Comparison of ENCODE assay signal across 8 cellular contexts in the genomic region with DNA sequence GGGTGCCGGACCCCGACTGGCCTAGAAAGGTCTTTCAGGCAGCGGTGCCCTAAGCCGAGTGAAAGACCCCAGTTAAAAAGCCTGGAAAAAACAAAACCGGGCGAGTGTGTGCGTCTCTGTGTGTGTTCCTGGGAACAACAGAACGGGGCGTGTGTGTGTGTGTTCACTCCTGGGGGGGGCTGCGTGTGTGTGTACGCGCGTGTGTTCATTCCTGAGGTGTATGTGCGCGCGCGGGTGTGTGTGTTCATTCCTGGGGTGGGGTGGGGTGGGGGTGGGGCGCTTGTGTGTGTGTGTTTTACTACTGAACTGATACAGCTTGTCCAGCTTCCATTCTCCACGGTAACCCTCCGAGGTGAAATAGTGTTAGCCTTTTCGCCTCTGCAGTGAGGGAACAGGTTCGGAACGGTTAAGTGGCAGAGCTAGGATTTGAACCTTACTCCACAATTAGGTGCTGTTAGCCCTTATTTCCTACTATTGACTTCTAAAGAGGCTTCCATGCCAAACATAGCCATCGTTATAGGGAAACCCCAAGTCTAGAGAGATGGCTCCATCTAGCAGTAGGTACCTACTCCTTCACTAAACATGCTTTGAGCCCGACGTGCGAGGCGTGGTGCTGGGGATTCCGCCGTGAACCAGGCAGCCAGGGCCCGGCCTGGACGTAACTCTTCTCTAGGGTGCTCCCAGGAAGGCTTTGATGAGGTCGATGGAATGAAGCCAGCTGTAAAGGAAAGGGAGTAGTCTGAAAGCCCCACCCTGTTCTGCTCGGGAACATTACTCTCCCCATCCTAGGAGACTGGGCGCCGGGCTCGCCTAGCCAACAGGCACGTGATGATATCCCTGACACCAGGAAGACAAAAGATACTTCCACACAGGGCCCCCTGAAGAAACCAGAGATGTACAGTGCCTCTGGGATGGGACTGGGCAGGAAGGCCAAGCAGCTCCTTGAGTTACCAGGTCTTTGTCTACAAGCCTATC. TPM values are rescaled to one million over a fixed set of nuclear protein-coding genes. Genes with fewer than 3 reads are reported as not detected.
DNase-seq lines count a peak whose midpoint lies in the region; ATAC-seq and TF ChIP-seq lines count a peak whose summit lies in the region.

No MANE protein-coding gene starts in this region.

- H3K36me3 ChIP-seq in gastroesophageal sphincter (peaks cover 0 to 13% of the 10 kb centered on the region in 2 donors), neutrophil (peaks cover 13% of the 10 kb centered on the region)

- peak overlapping the region; percentile 97 for H3K27ac Mint-ChIP-seq in activated naive CD4-positive, alpha-beta T cell treated with anti-CD3 and anti-CD28 coated beads, Interleukin-2, amount 50 U/mL, for 24 hours

- H3K27me3 Mint-ChIP-seq in activated naive CD4-positive, alpha-beta T cell treated with anti-CD3 and anti-CD28 coated beads, Interleukin-2, amount 50 U/mL, for 24 hours, result no peaks in the 10 kb centered on the region

- H3K4me1 Mint-ChIP-seq in activated naive CD4-positive, alpha-beta T cell treated with anti-CD3 and anti-CD28 coated beads, Interleukin-2, amount 50 U/mL, for 24 hours, result peaks cover 20% of the 10 kb centered on the region

- DNase-seq in SIG-M5 treated with dmso at 0.1 percent for 504 hours (lab: John Stamatoyannopoulos, UW; ENCODE audit: unreplicated experiment) (peak; percentile 69), SIG-M5 (lab: John Stamatoyannopoulos, UW) (no peak), NCI-H2227 treated with DMSO at 0.1 percent for 48 hours (lab: John Stamatoyannopoulos, UW) (peak; percentile 87)

- peak overlapping the region; percentile 97 to 100 (median 100) for H3K27ac ChIP-seq in gastroesophageal sphincter
- peak overlapping the region; percentile 99 for H3K27ac ChIP-seq in neutrophil

- H3K9me3 ChIP-seq in gastroesophageal sphincter (no peaks in the 10 kb centered on the region), neutrophil (no peaks in the 10 kb centered on the region)

- H3K27me3 ChIP-seq in gastroesophageal sphincter (no peaks in the 10 kb centered on the region), neutrophil (peaks cover 5% of the 10 kb centered on the region)

- peaks cover 2% of the 10 kb centered on the region for H3K36me3 Mint-ChIP-seq in activated naive CD4-positive, alpha-beta T cell treated with anti-CD3 and anti-CD28 coated beads, Interleukin-2, amount 50 U/mL, for 24 hours

- WGBS in gastroesophageal sphincter (ENCODE audit: low coverage in 1 of 2), 2 donors, result 0 to 43% methylated on average over 4 to 6 of the region's 38 CpGs

- H3K4me3 ChIP-seq in gastroesophageal sphincter (peak overlapping the region; percentile 92 to 98), neutrophil (ENCODE audit: low read depth in 1 of 2, low read length in 1 of 2) (peak overlapping the region; percentile 85 to 93)

- H3K4me3 Mint-ChIP-seq in activated naive CD4-positive, alpha-beta T cell treated with anti-CD3 and anti-CD28 coated beads, Interleukin-2, amount 50 U/mL, for 24 hours, result peak overlapping the region; percentile 97

- H3K4me1 ChIP-seq in gastroesophageal sphincter (peaks cover 0 to 42% (median 16%) of the 10 kb centered on the region in 3 donors), neutrophil (ENCODE audit: control insufficient read depth in 1 of 2, insufficient read depth in 1 of 2, low read depth in 1 of 2, low read length in 1 of 2) (peaks cover 22 to 28% of the 10 kb centered on the region in 2 experiments)

- no peak for TF ChIP-seq EP300 in gastroesophageal sphincter (IDR thresholded peaks at IDR 0.05)

- no peak for TF ChIP-seq POLR2A in gastroesophageal sphincter (IDR thresholded peaks at IDR 0.05)

- ATAC-seq in HG02588 (IDR thresholded peaks at IDR 0.05; ENCODE audit: unreplicated experiment), result peak; percentile 29
- ATAC-seq in gastroesophageal sphincter, result peak; percentile 75
- no peak for ATAC-seq in GM21717 (IDR thresholded peaks at IDR 0.05; ENCODE audit: unreplicated experiment)

- H3K9me3 Mint-ChIP-seq in activated naive CD4-positive, alpha-beta T cell treated with anti-CD3 and anti-CD28 coated beads, Interleukin-2, amount 50 U/mL, for 24 hours, result no peaks in the 10 kb centered on the region

- TF ChIP-seq CTCF in gastroesophageal sphincter (IDR thresholded peaks at IDR 0.05) (no peak), neutrophil (IDR thresholded peaks at IDR 0.05) (no peak)

RNA-seq across cellular contexts. Expression of gene SKP1, which starts 0.7 kb away (rescaled TPM):
- total RNA-seq in gastroesophageal sphincter, result 100 to 1,000 TPM; 313 to 463 (median 399) TPM

RNA-seq across cellular contexts. Expression of gene PPP2CA, which starts 48.4 kb away (rescaled TPM):
- 100 to 1,000 TPM; 116 to 212 (median 129) TPM for total RNA-seq in gastroesophageal sphincter
